8 cellular contexts compared by ENCODE assay signal in the genomic region with DNA sequence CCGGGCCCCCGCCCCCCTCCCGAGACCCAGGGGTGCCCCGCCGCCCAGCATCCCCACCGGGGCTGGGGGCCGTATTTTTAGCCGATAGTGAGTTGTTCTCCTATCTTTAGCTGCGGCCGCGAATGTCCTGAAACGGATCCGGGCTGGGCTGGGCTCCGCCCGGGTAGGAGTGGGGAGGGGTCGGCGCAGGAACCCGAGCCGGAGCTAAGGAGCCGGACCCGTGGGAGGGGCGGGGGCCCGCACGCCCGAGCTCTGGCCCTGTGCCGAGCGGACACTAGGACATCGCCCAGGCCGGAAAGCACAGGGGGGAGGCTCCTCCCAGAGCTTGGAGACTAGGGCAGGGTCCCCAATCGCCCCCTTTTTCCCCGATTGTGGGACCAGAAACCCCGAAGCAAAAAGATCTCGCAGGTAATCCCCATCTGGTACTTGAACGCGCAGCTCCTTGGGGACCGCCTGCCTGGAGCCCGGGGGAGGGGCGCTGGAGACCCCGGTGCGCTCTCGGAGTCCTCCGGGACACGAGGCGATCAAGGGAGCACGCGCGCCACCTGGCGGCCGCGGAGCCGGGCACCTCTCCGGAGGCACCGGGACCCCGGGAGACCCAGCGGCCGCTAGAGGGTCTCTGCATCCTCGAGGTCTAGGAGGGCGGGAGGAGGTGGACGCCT. TPM values are rescaled to one million over a fixed set of nuclear protein-coding genes. Genes with fewer than 3 reads are reported as not detected.
DNase-seq lines count a peak whose midpoint lies in the region; ATAC-seq, FAIRE-seq and TF ChIP-seq lines count a peak whose summit lies in the region.

No MANE protein-coding gene starts in this region.

- H3K4me1 ChIP-seq in fibroblast of lung (ENCODE audit: control insufficient read depth, extremely low read depth, insufficient read depth, low read length) = peaks cover 24% of the 10 kb centered on the region

- DNase-seq in GM12891 (ENCODE audit: insufficient read length, low spot score) (peak; percentile 86), RPMI8226 (peak; percentile 87), fibroblast of lung (ENCODE audit: low read depth in 2 of 2) (peak; percentile 56 to 78)
- DNase-seq in naive thymus-derived CD8-positive, alpha-beta T cell = peak; percentile 60 to 89 (median 80)
- DNase-seq in stimulated activated naive CD4-positive, alpha-beta T cell (lab: John Stamatoyannopoulos, UW) = peak; percentile 41 to 81 (median 72)

- H3K27ac ChIP-seq in fibroblast of lung (ENCODE audit: insufficient read depth, low read length) = peak overlapping the region; percentile 99

- peak overlapping the region; percentile 65 for H3K4me2 ChIP-seq in fibroblast of lung (ENCODE audit: extremely low read depth, insufficient read depth, low read length)

- H3K27ac Mint-ChIP-seq in IgD-negative memory B cell = peak overlapping the region in 2 of 3 donors; percentile 56 to 57
- no peak overlapping the region for H3K27ac Mint-ChIP-seq in activated T-helper 17 cell treated with anti-CD3 and anti-CD28 coated beads, Interleukin-2, amount 50 U/mL, for 72 hours
- peak overlapping the region in 1 of 10 donors; percentile 76 for H3K27ac Mint-ChIP-seq in naive thymus-derived CD8-positive, alpha-beta T cell

- peak overlapping the region; percentile 80 to 90 (median 86) for H3K4me3 Mint-ChIP-seq in IgD-negative memory B cell
- peak overlapping the region; percentile 61 for H3K4me3 Mint-ChIP-seq in activated T-helper 17 cell treated with anti-CD3 and anti-CD28 coated beads, Interleukin-2, amount 50 U/mL, for 72 hours
- H3K4me3 Mint-ChIP-seq in naive thymus-derived CD8-positive, alpha-beta T cell = peak overlapping the region; percentile 63 to 88 (median 81)

- ATAC-seq in activated T-helper 17 cell treated with anti-CD3 and anti-CD28 coated beads, Interleukin-2, amount 50 U/mL, for 72 hours (replicated peaks) = peak; percentile 69
- ATAC-seq in naive thymus-derived CD8-positive, alpha-beta T cell = peak; percentile 77 to 79
- ATAC-seq in HG03095 (IDR thresholded peaks at IDR 0.05; ENCODE audit: unreplicated experiment) = no peak

- peak; percentile 76 to 93 for TF ChIP-seq CTCF in fibroblast of lung (conservative IDR thresholded peaks at IDR 0.05 in 1 of 2, IDR thresholded peaks at IDR 0.05 in 1 of 2; ENCODE audit: low read depth in 1 of 2, low read length in 2 of 2)

- H3K79me2 ChIP-seq in fibroblast of lung (ENCODE audit: control insufficient read depth, insufficient read depth, low read length) = peaks cover 62% of the 10 kb centered on the region

- H3K9me3 ChIP-seq in fibroblast of lung (ENCODE audit: control insufficient read depth, insufficient read depth, low read depth, low read length) = no peaks in the 10 kb centered on the region

- H4K20me1 ChIP-seq in fibroblast of lung (ENCODE audit: control insufficient read depth, extremely low read depth, insufficient read depth, low read length) = peaks cover 1% of the 10 kb centered on the region

- no peaks in the 10 kb centered on the region for H3K27me3 ChIP-seq in fibroblast of lung (ENCODE audit: control insufficient read depth, insufficient read depth, low read length)

- FAIRE-seq in GM12891 (lab: Jason Lieb, UNC) = peak; percentile 59

- no peaks in the 10 kb centered on the region for H3K36me3 Mint-ChIP-seq in IgD-negative memory B cell
- no peaks in the 10 kb centered on the region for H3K36me3 Mint-ChIP-seq in activated T-helper 17 cell treated with anti-CD3 and anti-CD28 coated beads, Interleukin-2, amount 50 U/mL, for 72 hours (ENCODE audit: low read depth)
- no peaks in the 10 kb centered on the region for H3K36me3 Mint-ChIP-seq in naive thymus-derived CD8-positive, alpha-beta T cell

- H2AFZ ChIP-seq in fibroblast of lung (ENCODE audit: low read length) = no peak overlapping the region

- no peak for TF ChIP-seq POLR2A in GM12891 (IDR thresholded peaks at IDR 0.05; ENCODE audit: low read depth, low read length)

- H3K27me3 Mint-ChIP-seq in IgD-negative memory B cell = peaks cover 7% of the 10 kb centered on the region
- H3K27me3 Mint-ChIP-seq in activated T-helper 17 cell treated with anti-CD3 and anti-CD28 coated beads, Interleukin-2, amount 50 U/mL, for 72 hours = peaks cover 3% of the 10 kb centered on the region
- peaks cover 0 to 3% (median 0%) of the 10 kb centered on the region in 5 donors for H3K27me3 Mint-ChIP-seq in naive thymus-derived CD8-positive, alpha-beta T cell

- H3K36me3 ChIP-seq in fibroblast of lung (ENCODE audit: control insufficient read depth, insufficient read depth, low read length) = peaks cover 6% of the 10 kb centered on the region

- H3K4me1 Mint-ChIP-seq in IgD-negative memory B cell = peaks cover 5 to 6% (median 5%) of the 10 kb centered on the region in 3 donors
- peaks cover 5% of the 10 kb centered on the region for H3K4me1 Mint-ChIP-seq in activated T-helper 17 cell treated with anti-CD3 and anti-CD28 coated beads, Interleukin-2, amount 50 U/mL, for 72 hours
- H3K4me1 Mint-ChIP-seq in naive thymus-derived CD8-positive, alpha-beta T cell = peaks cover 6 to 12% (median 10%) of the 10 kb centered on the region in 4 donors

- POLR2A ChIA-PET in naive thymus-derived CD8-positive, alpha-beta T cell (lab: Charles Lee) = interaction anchor here (0.5 to 2.0 kb wide), 13 partner anchors 15 to 964 kb away, joined by 3 to 9 read pairs (median 4); a partner anchor contains a TSS

- no peaks in the 10 kb centered on the region for H3K9me3 Mint-ChIP-seq in IgD-negative memory B cell
- H3K9me3 Mint-ChIP-seq in activated T-helper 17 cell treated with anti-CD3 and anti-CD28 coated beads, Interleukin-2, amount 50 U/mL, for 72 hours = no peaks in the 10 kb centered on the region
- H3K9me3 Mint-ChIP-seq in naive thymus-derived CD8-positive, alpha-beta T cell = no peaks in the 10 kb centered on the region

- H3K4me3 ChIP-seq in fibroblast of lung (replicated peaks in 1 of 4; ENCODE audit: control extremely low read depth in 1 of 4, insufficient read depth in 1 of 4, low read depth in 3 of 4, low read length in 4 of 4) = peak overlapping the region; percentile 48 to 97 (median 76)

- peak overlapping the region; percentile 99 for H3K9ac ChIP-seq in fibroblast of lung (ENCODE audit: insufficient read depth, low read length)

TF ChIP-seq in GM12891, 5 proteins besides CTCF, POLR2A, EP300 and RAD21:
- no peak for TF ChIP-seq POU2F2 (IDR thresholded peaks at IDR 0.05; ENCODE audit: low read depth, low read length)
- TF ChIP-seq POLR2AphosphoS5 (IDR thresholded peaks at IDR 0.05; ENCODE audit: low read depth, low read length) = no peak
- no peak for TF ChIP-seq TAF1 (IDR thresholded peaks at IDR 0.05; ENCODE audit: low read depth, low read length)
- no peak for TF ChIP-seq SPI1 (IDR thresholded peaks at IDR 0.05; ENCODE audit: low read depth, low read length)
- TF ChIP-seq PAX5 (IDR thresholded peaks at IDR 0.05; ENCODE audit: insufficient read depth, low read length, severe bottlenecking) = no peak

RNA-seq across cellular contexts. Expression of a gene that starts 0.7 kb away (rescaled TPM):
- 0.32 TPM for polyA plus RNA-seq in GM12891 (2012; ENCODE audit: low read depth, missing spikeins)
- polyA plus RNA-seq in IgD-negative memory B cell (not detected), fibroblast of lung (31.7 and 48.4 TPM in 2 replicates)
- 1 to 10 TPM in 1 of 2 donors, under 1 TPM in 1; 0.73 to 2.0 TPM for total RNA-seq in activated T-helper 17 cell treated with anti-CD3 and anti-CD28 coated beads, Interleukin-2, amount 50 U/mL, for 72 hours
- 12.3 and 25.6 TPM in 2 replicates for total RNA-seq in fibroblast of lung
- polyA plus RNA-seq in fibroblast of lung (2012) = 56.1 and 78.8 TPM in 2 replicates
- 164 and 172 TPM in 2 replicates for polyA minus RNA-seq in fibroblast of lung (ENCODE audit: low replicate concordance)
- 1 to 10 TPM in 1 of 2 experiments, not detected in 1; 1.4 TPM for total RNA-seq in naive thymus-derived CD8-positive, alpha-beta T cell
- polyA plus RNA-seq in naive thymus-derived CD8-positive, alpha-beta T cell = not detected

RNA-seq across cellular contexts. Expression of a gene that starts 18.3 kb away (rescaled TPM):
- polyA plus RNA-seq in GM12891 (2012; ENCODE audit: low read depth, missing spikeins) = 29.9 TPM
- polyA plus RNA-seq in IgD-negative memory B cell (77.7 TPM), fibroblast of lung (55.1 and 76.4 TPM in 2 replicates)
- total RNA-seq in activated T-helper 17 cell treated with anti-CD3 and anti-CD28 coated beads, Interleukin-2, amount 50 U/mL, for 72 hours = 10 to 100 TPM; 66.0 to 89.5 TPM
- 37.5 and 42.9 TPM in 2 replicates for total RNA-seq in fibroblast of lung
- 38.3 and 46.3 TPM in 2 replicates for polyA plus RNA-seq in fibroblast of lung (2012)
- 95.3 and 148 TPM in 2 replicates for polyA minus RNA-seq in fibroblast of lung (ENCODE audit: low replicate concordance)
- 100 to 1,000 TPM in 1 of 2 experiments, 10 to 100 TPM in 1; 96.5 to 100 TPM for total RNA-seq in naive thymus-derived CD8-positive, alpha-beta T cell
- 10 to 100 TPM; 48.3 to 64.9 (median 51.3) TPM for polyA plus RNA-seq in naive thymus-derived CD8-positive, alpha-beta T cell

RNA-seq across cellular contexts. Expression of a gene that starts 39.2 kb away (rescaled TPM):
- 0.53 TPM for polyA plus RNA-seq in GM12891 (2012; ENCODE audit: low read depth, missing spikeins)
- polyA plus RNA-seq in IgD-negative memory B cell = 2.3 TPM
- total RNA-seq in activated T-helper 17 cell treated with anti-CD3 and anti-CD28 coated beads, Interleukin-2, amount 50 U/mL, for 72 hours = 1 to 10 TPM in 1 of 2 donors, under 1 TPM in 1; 0.95 to 1.5 TPM
- total RNA-seq in fibroblast of lung = under 0.01 and 0.17 TPM in 2 replicates
- 0.03 TPM in 1 of 2 replicates, not detected in the other for polyA plus RNA-seq in fibroblast of lung
- polyA plus RNA-seq in fibroblast of lung (2012) = 0.07 and 0.08 TPM in 2 replicates
- polyA minus RNA-seq in fibroblast of lung (ENCODE audit: low replicate concordance) = not detected in 2 replicates
- total RNA-seq in naive thymus-derived CD8-positive, alpha-beta T cell = 1 to 10 TPM; 1.5 to 1.9 TPM
- polyA plus RNA-seq in naive thymus-derived CD8-positive, alpha-beta T cell = under 1 TPM; 0.15 to 0.67 (median 0.21) TPM

RNA-seq across cellular contexts. Expression of a gene that starts 53.6 kb away (rescaled TPM):
- 31.6 TPM for polyA plus RNA-seq in GM12891 (2012; ENCODE audit: low read depth, missing spikeins)
- polyA plus RNA-seq in IgD-negative memory B cell (13.0 TPM), fibroblast of lung (9.8 and 33.6 TPM in 2 replicates)
- 10 to 100 TPM; 54.6 to 64.1 TPM for total RNA-seq in activated T-helper 17 cell treated with anti-CD3 and anti-CD28 coated beads, Interleukin-2, amount 50 U/mL, for 72 hours
- total RNA-seq in fibroblast of lung = 1.0 and 2.8 TPM in 2 replicates
- 6.7 and 20.1 TPM in 2 replicates for polyA plus RNA-seq in fibroblast of lung (2012)
- polyA minus RNA-seq in fibroblast of lung (ENCODE audit: low replicate concordance) = 14.6 and 53.5 TPM in 2 replicates
- total RNA-seq in naive thymus-derived CD8-positive, alpha-beta T cell = 10 to 100 TPM; 24.5 to 24.7 TPM
- 10 to 100 TPM in 2 of 3 donors, 1 to 10 TPM in 1; 9.7 to 13.5 (median 10.9) TPM for polyA plus RNA-seq in naive thymus-derived CD8-positive, alpha-beta T cell
